21 cellular contexts compared by ENCODE assay signal in the genomic region with DNA sequence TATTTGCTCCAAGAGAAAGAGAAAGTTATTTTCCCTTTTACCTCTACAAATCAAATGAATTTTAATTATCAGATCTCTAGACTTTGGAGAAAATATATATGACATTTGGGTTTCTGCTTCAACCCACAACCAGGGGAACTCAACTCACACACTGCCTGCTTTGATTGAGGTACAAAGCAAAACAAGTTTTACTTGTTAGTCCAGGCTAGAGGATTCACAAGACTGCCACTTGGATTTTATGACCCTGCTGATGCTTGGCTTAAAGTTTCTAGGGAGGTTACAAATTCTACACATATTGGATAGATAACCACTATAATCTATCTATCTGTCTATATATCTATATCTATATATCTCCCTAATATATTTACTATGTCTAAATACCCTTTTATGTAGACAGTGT.
DNase-seq lines count a peak whose midpoint lies in the region; ATAC-seq, FAIRE-seq and TF ChIP-seq lines count a peak whose summit lies in the region.
"Had no signal": no experiment of that assay in that cellular context is flagged by ENCODE, and none has a peak within 500 bp of the region (broad histone marks: within the 10 kb centered on the region; RNA-seq: fewer than 3 reads in every experiment).

No MANE protein-coding gene starts in this region.

- CTCF ChIA-PET in HepG2 (lab: Yijun Ruan, JAX; ENCODE audit: low intra/inter-chr PET ratio, low total read pairs) = no interaction called here

- H3K36me3 ChIP-seq in HepG2 (replicated peaks in 1 of 2; ENCODE audit: control insufficient read depth in 1 of 2, insufficient read depth in 2 of 2, low read length in 2 of 2) = no peaks in the 10 kb centered on the region
- H3K36me3 ChIP-seq: BE2C had no signal

- no peaks in the 10 kb centered on the region for H3K79me2 ChIP-seq in HepG2 (ENCODE audit: insufficient read depth, low read length)

- TF ChIP-seq POLR2A in HepG2 (IDR thresholded peaks at IDR 0.05; ENCODE audit: insufficient read depth in 1 of 2, low read depth in 2 of 2, low read length in 2 of 2) = no peak

- no peak overlapping the region for H3K4me3 ChIP-seq in HepG2 (replicated peaks in 1 of 3; ENCODE audit: insufficient read depth in 1 of 3, low read depth in 2 of 3, low read length in 3 of 3)

- no peaks in the 10 kb centered on the region for H3K27me3 ChIP-seq in HepG2 (ENCODE audit: control insufficient read depth in 1 of 2, insufficient read depth in 2 of 2, low read length in 2 of 2)
- H3K27me3 ChIP-seq: BE2C had no signal

- no peaks in the 10 kb centered on the region for H3K9me3 ChIP-seq in HepG2 (ENCODE audit: low read length)
- H3K9me3 ChIP-seq: BE2C had no signal

- intact Hi-C loops in HepG2 (cut with micrococcal nuclease; ENCODE audit: unreplicated experiment) = no loop called here

- POLR2A ChIA-PET in HepG2 (lab: Yijun Ruan, JAX) = no interaction called here

- FAIRE-seq in HepG2 (lab: Jason Lieb, UNC) = no peak

- no peak overlapping the region for H2AFZ ChIP-seq in HepG2 (ENCODE audit: low read length)

- no peaks in the 10 kb centered on the region for H4K20me1 ChIP-seq in HepG2 (ENCODE audit: insufficient read depth, low read length)

- in situ Hi-C loops in HepG2 (cut with HindIII; ENCODE audit: extremely low pct_ligation_motif_present, low pct_unique_long_range_greater_than_20kb) = no loop called here

- no peak overlapping the region for H3K4me2 ChIP-seq in HepG2 (ENCODE audit: low read depth, low read length)

- ATAC-seq in HepG2 (no peak), HG02678 (IDR thresholded peaks at IDR 0.05; ENCODE audit: unreplicated experiment) (no peak)
- ATAC-seq: HCT116 had no signal

- H3K27ac ChIP-seq in HepG2 (ENCODE audit: extremely low read length, insufficient read depth, low read length) = no peak overlapping the region

- TF ChIP-seq EP300 in HepG2 (IDR thresholded peaks at IDR 0.05; ENCODE audit: low read depth in 2 of 2, low read length in 2 of 2) = no peak
- TF ChIP-seq EP300 in HepG2 (CRISPR knock-in tag; IDR thresholded peaks at IDR 0.05; ENCODE audit: borderline replicate concordance) = no peak

- no peak for TF ChIP-seq CTCF in HepG2 (CRISPR knock-in tag; IDR thresholded peaks at IDR 0.05)

- no peak for TF ChIP-seq RAD21 in HepG2 (CRISPR knock-in tag; IDR thresholded peaks at IDR 0.05)

- no peak overlapping the region for H3K9ac ChIP-seq in HepG2 (ENCODE audit: insufficient read depth, low read depth, low read length)

- DNase-seq in SIG-M5 treated with dmso at 0.1 percent for 504 hours (lab: John Stamatoyannopoulos, UW; ENCODE audit: unreplicated experiment) (peak; percentile 24), SIG-M5 (lab: John Stamatoyannopoulos, UW) (no peak), ELF-1 (ENCODE audit: low read depth, low spot score) (peak; percentile 4), NCI-H510A treated with DMSO at 0.1 percent for 48 hours (lab: John Stamatoyannopoulos, UW) (peak; percentile 47), left kidney (ENCODE audit: low read depth, low spot score) (peak; percentile 35), HepG2 (ENCODE audit: low spot score) (no peak)
- DNase-seq in activated CD8-positive, alpha-beta memory T cell treated with anti-CD3 and anti-CD28 coated beads, Interleukin-2, amount 50 U/mL, for 48 hours = no peak
- DNase-seq: ACHN; BE2C; C1 segment of cervical spinal cord; CD4-positive, CD25-positive, alpha-beta regulatory T cell; CD8-positive, alpha-beta memory T cell; COR-L47; DMS 273 treated with DMSO at 0.1 percent for 48 hours; DMS79; GF-D8; GOT3; H7; HFFc6 had no signal

- H3K4me1 ChIP-seq in HepG2 (ENCODE audit: insufficient read depth, low read length) = no peaks in the 10 kb centered on the region
- H3K4me1 ChIP-seq: BE2C had no signal

- BruUV-seq in HepG2 (replicated peaks; lab: Mats Ljungman, UMichigan) = no TSS peak

TF ChIP-seq in HepG2, 621 proteins besides CTCF, POLR2A, EP300 and RAD21:
- no peak for TF ChIP-seq NFRKB (IDR thresholded peaks at IDR 0.05)
- no peak for TF ChIP-seq TOPORS (CRISPR knock-in tag; IDR thresholded peaks at IDR 0.05)
- TF ChIP-seq, protein P1, sequence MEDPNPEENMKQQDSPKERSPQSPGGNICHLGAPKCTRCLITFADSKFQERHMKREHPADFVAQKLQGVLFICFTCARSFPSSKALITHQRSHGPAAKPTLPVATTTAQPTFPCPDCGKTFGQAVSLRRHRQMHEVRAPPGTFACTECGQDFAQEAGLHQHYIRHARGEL (CRISPR knock-in tag; IDR thresholded peaks at IDR 0.05) = no peak
- no peak for TF ChIP-seq NR2F6 (IDR thresholded peaks at IDR 0.05)
- TF ChIP-seq NR2F6 (CRISPR knock-in tag; IDR thresholded peaks at IDR 0.05) = no peak
- TF ChIP-seq, protein P2, sequence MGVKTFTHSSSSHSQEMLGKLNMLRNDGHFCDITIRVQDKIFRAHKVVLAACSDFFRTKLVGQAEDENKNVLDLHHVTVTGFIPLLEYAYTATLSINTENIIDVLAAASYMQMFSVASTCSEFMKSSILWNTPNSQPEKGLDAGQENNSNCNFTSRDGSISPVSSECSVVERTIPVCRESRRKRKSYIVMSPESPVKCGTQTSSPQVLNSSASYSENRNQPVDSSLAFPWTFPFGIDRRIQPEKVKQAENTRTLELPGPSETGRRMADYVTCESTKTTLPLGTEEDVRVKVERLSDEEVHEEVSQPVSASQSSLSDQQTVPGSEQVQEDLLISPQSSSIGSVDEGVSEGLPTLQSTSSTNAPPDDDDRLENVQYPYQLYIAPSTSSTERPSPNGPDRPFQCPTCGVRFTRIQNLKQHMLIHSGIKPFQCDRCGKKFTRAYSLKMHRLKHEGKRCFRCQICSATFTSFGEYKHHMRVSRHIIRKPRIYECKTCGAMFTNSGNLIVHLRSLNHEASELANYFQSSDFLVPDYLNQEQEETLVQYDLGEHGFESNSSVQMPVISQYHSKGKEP (CRISPR knock-in tag; IDR thresholded peaks at IDR 0.05) = no peak
- TF ChIP-seq, protein P3, sequence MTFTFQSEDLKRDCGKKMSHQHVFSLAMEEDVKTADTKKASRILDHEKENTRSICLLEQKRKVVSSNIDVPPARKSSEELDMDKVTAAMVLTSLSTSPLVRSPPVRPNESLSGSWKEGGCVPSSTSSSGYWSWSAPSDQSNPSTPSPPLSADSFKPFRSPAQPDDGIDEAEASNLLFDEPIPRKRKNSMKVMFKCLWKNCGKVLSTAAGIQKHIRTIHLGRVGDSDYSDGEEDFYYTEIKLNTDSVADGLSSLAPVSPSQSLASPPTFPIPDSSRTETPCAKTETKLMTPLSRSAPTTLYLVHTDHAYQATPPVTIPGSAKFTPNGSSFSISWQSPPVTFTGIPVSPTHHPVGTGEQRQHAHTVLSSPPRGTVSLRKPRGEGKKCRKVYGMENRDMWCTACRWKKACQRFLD (CRISPR knock-in tag; IDR thresholded peaks at IDR 0.05; ENCODE audit: borderline replicate concordance) = no peak
- TF ChIP-seq ZFP36L1 (CRISPR knock-in tag; IDR thresholded peaks at IDR 0.05) = no peak
- TF ChIP-seq ZNF772 (CRISPR knock-in tag; IDR thresholded peaks at IDR 0.05) = no peak
- TF ChIP-seq WIZ (CRISPR knock-in tag; IDR thresholded peaks at IDR 0.05) = no peak
- no peak for TF ChIP-seq ZMYM4 (CRISPR knock-in tag; IDR thresholded peaks at IDR 0.05)

Comparison
In these comparisons a context has a peak if more than half of its experiments do, and no peak if none do; other contexts are left out.
1. DNase-seq: peak in SIG-M5 treated with dmso at 0.1 percent for 504 hours (single experiment), ELF-1 (single experiment), NCI-H510A treated with DMSO at 0.1 percent for 48 hours (single experiment) and left kidney (single experiment); none in SIG-M5 (single experiment), activated CD8-positive, alpha-beta memory T cell treated with anti-CD3 and anti-CD28 coated beads, Interleukin-2, amount 50 U/mL, for 48 hours (single experiment) and HepG2 (single experiment).